ENCODE assay signal across 25 cellular contexts in the genomic region with DNA sequence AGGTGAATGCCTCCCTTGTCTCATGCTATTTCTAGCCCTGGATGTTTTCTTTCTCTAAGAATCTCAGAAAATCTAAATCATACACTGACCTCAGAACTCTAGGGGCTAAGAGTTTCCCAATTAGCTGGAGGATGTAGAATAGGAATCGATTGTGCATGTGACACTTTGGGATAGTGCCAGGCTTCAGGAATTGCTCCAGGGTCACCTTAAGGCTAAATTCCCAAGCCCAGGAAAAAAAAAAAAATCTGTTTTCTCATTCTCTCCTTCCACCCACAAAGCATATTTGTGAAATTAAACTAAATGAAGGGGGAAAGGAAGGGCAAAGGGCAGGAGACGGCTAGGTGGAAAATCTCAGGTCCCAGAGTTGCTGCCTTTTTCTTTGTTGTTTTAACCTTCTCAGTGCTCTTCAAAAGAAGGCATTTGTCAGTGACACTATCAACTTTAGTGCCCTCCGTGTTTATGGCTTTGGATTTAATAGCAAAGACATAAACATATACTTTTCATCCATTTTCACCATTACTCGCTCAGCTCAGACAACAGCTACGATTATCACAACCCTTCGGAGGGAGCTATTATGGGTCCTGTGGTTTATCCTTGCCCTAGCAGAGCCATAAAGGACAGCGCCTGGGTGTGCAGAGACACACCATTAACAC.
DNase-seq lines count a peak whose midpoint lies in the region; ATAC-seq and TF ChIP-seq lines count a peak whose summit lies in the region.
"Had no signal": no experiment of that assay in that cellular context is flagged by ENCODE, and none has a peak within 500 bp of the region (broad histone marks: within the 10 kb centered on the region; RNA-seq: fewer than 3 reads in every experiment).

No MANE protein-coding gene starts in this region.

- no peaks in the 10 kb centered on the region for H3F3A ChIP-seq in GM23338 (replicated peaks; ENCODE audit: low read depth)

- H3K4me3 ChIP-seq in GM23338 (no peak overlapping the region), osteoblast (ENCODE audit: insufficient read depth, low read length) (no peak overlapping the region), mesenchymal stem cell (ENCODE audit: insufficient read depth in 1 of 2, low read depth in 1 of 2, low read length in 2 of 2) (no peak overlapping the region)
- H3K4me3 ChIP-seq: A549, PC-9, SJSA1 had no signal

- H3K27me3 ChIP-seq in GM23338 (ENCODE audit: insufficient read depth) (no peaks in the 10 kb centered on the region), osteoblast (ENCODE audit: insufficient read depth, low read length) (peaks cover 15% of the 10 kb centered on the region), mesenchymal stem cell (ENCODE audit: control insufficient read depth in 1 of 2, insufficient read depth in 1 of 2, low read length in 2 of 2) (peaks cover 0 to 45% of the 10 kb centered on the region in 2 experiments)
- H3K27me3 ChIP-seq: SJSA1 had no signal

- no peaks in the 10 kb centered on the region for H3K36me3 Mint-ChIP-seq in GM23338 (ENCODE audit: low read depth)
- H3K36me3 Mint-ChIP-seq: CD8-positive, alpha-beta T cell had no signal

- H3K4me3 Mint-ChIP-seq in GM23338: no peak overlapping the region
- H3K4me3 Mint-ChIP-seq: B cell; CD8-positive, alpha-beta T cell had no signal

- no peaks in the 10 kb centered on the region for H3K79me2 ChIP-seq in GM23338 (replicated peaks; ENCODE audit: insufficient read depth)
- H3K79me2 ChIP-seq in osteoblast (ENCODE audit: insufficient read depth, low read length): no peaks in the 10 kb centered on the region

- ATAC-seq in GM23338 (no peak), GM18909 (IDR thresholded peaks at IDR 0.05; ENCODE audit: poor library complexity, unreplicated experiment) (no peak)
- ATAC-seq: A549; CD8-positive, alpha-beta T cell; HCT116; Right ventricle myocardium inferior had no signal

- no peaks in the 10 kb centered on the region for H3K9me3 Mint-ChIP-seq in GM23338
- H3K9me3 Mint-ChIP-seq: CD8-positive, alpha-beta T cell had no signal

- no peak overlapping the region for H2BK12ac ChIP-seq in mesenchymal stem cell (ENCODE audit: low read length in 2 of 2)

- H3K27me3 Mint-ChIP-seq in GM23338 (ENCODE audit: insufficient read depth, low read depth, poor library complexity): peaks cover 4% of the 10 kb centered on the region

- WGBS in mesenchymal stem cell: 44% methylated on average over 6 of the region's 7 CpGs

- no peak overlapping the region for H3K4ac ChIP-seq in mesenchymal stem cell (ENCODE audit: low read depth in 1 of 2, low read length in 2 of 2)

- DNase-seq in GM23338 (ENCODE audit: low spot score): no peak
- DNase-seq in NCI-H2227 (lab: John Stamatoyannopoulos, UW; ENCODE audit: unreplicated experiment): peak; percentile 64
- peak; percentile 63 for DNase-seq in islet precursor cell
- peak; percentile 31 for DNase-seq in osteoblast (ENCODE audit: insufficient read length, low spot score, missing footprints)
- DNase-seq in mesenchymal stem cell: no peak
- DNase-seq in SHP77 treated with DMSO at 0.1 percent for 48 hours (lab: John Stamatoyannopoulos, UW): no peak
- DNase-seq: Caco-2; CD8-positive, alpha-beta T cell; Karpas-422; NCI-H1105; NCI-H1436 treated with DMSO at 0.1 percent for 48 hours; NCI-H187 treated with DMSO at 0.1 percent for 48 hours; NCI-H2171 treated with DMSO at 0.1 percent for 48 hours; NCI-H446; NCI-H526; NCI-H82; PC-9 had no signal

- no peaks in the 10 kb centered on the region for H3K79me1 ChIP-seq in mesenchymal stem cell (replicated peaks; ENCODE audit: low read length, poor library complexity, severe bottlenecking)

- H3K18ac ChIP-seq in mesenchymal stem cell (ENCODE audit: low read depth in 1 of 2, low read length in 2 of 2): no peak overlapping the region

- H4K20me1 ChIP-seq in GM23338 (replicated peaks; ENCODE audit: insufficient read depth): no peaks in the 10 kb centered on the region
- H4K20me1 ChIP-seq in osteoblast (ENCODE audit: insufficient read depth, low read length): no peaks in the 10 kb centered on the region

- no peak overlapping the region for H2AK5ac ChIP-seq in mesenchymal stem cell (ENCODE audit: low read length, severe bottlenecking)

- no peak for TF ChIP-seq CTCF in GM23338 (conservative IDR thresholded peaks at IDR 0.05; ENCODE audit: low read depth in 2 of 2)
- no peak for TF ChIP-seq CTCF in osteoblast (IDR thresholded peaks at IDR 0.05; ENCODE audit: extremely low read depth, low read depth, low read length)

- H2BK5ac ChIP-seq in mesenchymal stem cell (ENCODE audit: low read depth, low read length, poor library complexity, severe bottlenecking): no peak overlapping the region

- no peak overlapping the region for H2BK15ac ChIP-seq in mesenchymal stem cell (ENCODE audit: low read depth, poor library complexity, severe bottlenecking)

- no peak overlapping the region for H4K91ac ChIP-seq in mesenchymal stem cell (ENCODE audit: low read length)

- H3K4me2 ChIP-seq in GM23338: no peak overlapping the region
- no peak overlapping the region for H3K4me2 ChIP-seq in osteoblast (ENCODE audit: insufficient read depth, low read length)
- no peak overlapping the region for H3K4me2 ChIP-seq in mesenchymal stem cell (ENCODE audit: low read length, poor library complexity, severe bottlenecking)
- H3K4me2 ChIP-seq: A549, PC-9 had no signal

- H3K14ac ChIP-seq in mesenchymal stem cell (ENCODE audit: low read length in 2 of 2): no peak overlapping the region

- H4K8ac ChIP-seq in mesenchymal stem cell (ENCODE audit: low read length): no peak overlapping the region

- no peaks in the 10 kb centered on the region for H3K36me3 ChIP-seq in GM23338 (ENCODE audit: insufficient read depth)
- H3K36me3 ChIP-seq in osteoblast (ENCODE audit: insufficient read depth, low read length): no peaks in the 10 kb centered on the region
- H3K36me3 ChIP-seq in mesenchymal stem cell (ENCODE audit: control insufficient read depth in 1 of 2, insufficient read depth in 2 of 2, low read depth in 1 of 2, low read length in 2 of 2): no peaks in the 10 kb centered on the region
- H3K36me3 ChIP-seq: SJSA1 had no signal

- no peaks in the 10 kb centered on the region for H3K9me2 ChIP-seq in GM23338 (ENCODE audit: insufficient read depth)

- H3K9me3 ChIP-seq in osteoblast (ENCODE audit: low read depth, low read length) (no peaks in the 10 kb centered on the region), mesenchymal stem cell (ENCODE audit: control insufficient read depth, low read length) (peaks cover 5% of the 10 kb centered on the region)
- H3K9me3 ChIP-seq: A549, Caco-2, SJSA1 had no signal

- H3K4me1 ChIP-seq in GM23338 (ENCODE audit: insufficient read depth) (no peaks in the 10 kb centered on the region), osteoblast (ENCODE audit: insufficient read depth, low read length) (no peaks in the 10 kb centered on the region), mesenchymal stem cell (ENCODE audit: control insufficient read depth, insufficient read depth, low read depth, low read length) (no peaks in the 10 kb centered on the region)
- H3K4me1 ChIP-seq: A549, Caco-2, SJSA1 had no signal

- no peak overlapping the region for H3K23ac ChIP-seq in mesenchymal stem cell (ENCODE audit: low read length in 2 of 2)

- H3K4me1 Mint-ChIP-seq in GM23338: no peaks in the 10 kb centered on the region
- H3K4me1 Mint-ChIP-seq: B cell had no signal

- no peak overlapping the region for H2BK120ac ChIP-seq in mesenchymal stem cell (ENCODE audit: low read depth, low read length)

- H3K9ac ChIP-seq in mesenchymal stem cell (ENCODE audit: low read length): no peak overlapping the region

- H3K27ac ChIP-seq in GM23338 (ENCODE audit: low read depth): no peak overlapping the region
- no peak overlapping the region for H3K27ac ChIP-seq in osteoblast (ENCODE audit: low read depth, low read length)
- H3K27ac ChIP-seq in mesenchymal stem cell (ENCODE audit: low read length, poor library complexity, severe bottlenecking): no peak overlapping the region
- H3K27ac ChIP-seq: A549, C4-2B, HL-60, PC-9, SJSA1 had no signal

- H2AFZ ChIP-seq in GM23338 (0 out of 2 replicates have a peak overlapping the region, but pooled peaks have one; percentile 87), osteoblast (ENCODE audit: low read length) (no peak overlapping the region), mesenchymal stem cell (ENCODE audit: low read depth, low read length) (no peak overlapping the region)
- H2AFZ ChIP-seq: PC-9 had no signal

- no peak overlapping the region for H3K27ac Mint-ChIP-seq in GM23338
- H3K27ac Mint-ChIP-seq: B cell; CD8-positive, alpha-beta T cell had no signal

TF ChIP-seq in GM23338, 12 proteins besides CTCF, POLR2A, EP300 and RAD21 (continues in another document):
- no peak for TF ChIP-seq POLR2AphosphoS5 (IDR thresholded peaks at IDR 0.05; ENCODE audit: low read depth)

Comparison
In these comparisons a context has a peak if more than half of its experiments do, and no peak if none do; other contexts are left out.
1. DNase-seq: peak in NCI-H2227 (single experiment), islet precursor cell (single experiment) and osteoblast (single experiment); none in GM23338 (single experiment), mesenchymal stem cell (single experiment) and SHP77 treated with DMSO at 0.1 percent for 48 hours (single experiment).